In genomic region chr2:226304308-226304707, GRCh38 we compare ENCODE assay signal across 13 cellular contexts.
A peak's percentile ranks its signal among the peaks of the same experiment; 100 is the strongest.
DNase-seq lines count a peak whose midpoint lies in the region; ATAC-seq and TF ChIP-seq lines count a peak whose summit lies in the region.
"Had no signal": no experiment of that assay in that cellular context is flagged by ENCODE, and none has a peak within 500 bp of the region (broad histone marks: within the 10 kb centered on the region; RNA-seq: fewer than 3 reads in every experiment).

No MANE protein-coding gene starts in this region.

- no peaks in the 10 kb centered on the region for H3K27me3 ChIP-seq in upper lobe of right lung
- H3K27me3 ChIP-seq in GM23248 (replicated peaks; ENCODE audit: insufficient read depth) = no peaks in the 10 kb centered on the region
- H3K27me3 ChIP-seq: BLaER1 treated with 17β-estradiol and CSF1 and Interleukin-3, amounts not matched to agents 10 nM and 100 nM had no signal

- H2AFZ ChIP-seq in GM23248 = no peak overlapping the region

- peaks cover 3% of the 10 kb centered on the region; the same call in 1 of the 2 replicates for H3F3A ChIP-seq in GM23248 (ENCODE audit: insufficient read depth)

- ATAC-seq in upper lobe of right lung = no peak

- TF ChIP-seq POLR2A in NB4 (IDR thresholded peaks at IDR 0.05; ENCODE audit: extremely low read depth, insufficient read length) = no peak

- H3K4me1 ChIP-seq in upper lobe of right lung (no peaks in the 10 kb centered on the region), GM23248 (ENCODE audit: insufficient read depth) (peaks cover 3% of the 10 kb centered on the region; the same call in 1 of the 2 replicates)

- no peak for TF ChIP-seq CTCF in NB4 (IDR thresholded peaks at IDR 0.05; ENCODE audit: low read depth, low read length)
- TF ChIP-seq CTCF in upper lobe of right lung (IDR thresholded peaks at IDR 0.05) = no peak

- intact Hi-C loops in upper lobe of right lung (cut with DNase I) = no loop called here

- H3K9ac ChIP-seq in GM23248 = no peak overlapping the region
- H3K9ac ChIP-seq: BLaER1 treated with 17β-estradiol and CSF1 and Interleukin-3, amounts not matched to agents 10 nM and 100 nM; KMS-11 had no signal

- in situ Hi-C loops in GM23248 (cut with MboI) = no loop called here

- H3K79me2 ChIP-seq in GM23248 (ENCODE audit: insufficient read depth) = no peaks in the 10 kb centered on the region

- H3K9me3 ChIP-seq in upper lobe of right lung = no peaks in the 10 kb centered on the region
- H3K9me3 ChIP-seq in GM23248 (ENCODE audit: low read depth) = no peaks in the 10 kb centered on the region
- H3K9me3 ChIP-seq: BLaER1 treated with 17β-estradiol and CSF1 and Interleukin-3, amounts not matched to agents 10 nM and 100 nM had no signal

- H4K20me1 ChIP-seq in GM23248 (ENCODE audit: insufficient read depth) = no peaks in the 10 kb centered on the region
- H4K20me1 ChIP-seq: BLaER1 treated with 17β-estradiol and CSF1 and Interleukin-3, amounts not matched to agents 10 nM and 100 nM had no signal

- DNase-seq in A172 (ENCODE audit: low spot score) = peak; percentile 13
- peak; percentile 76 for DNase-seq in CD1c-positive myeloid dendritic cell (ENCODE audit: extremely low spot score)
- DNase-seq in NB4 (ENCODE audit: low read depth) = peak; percentile 13
- peak; percentile 7 for DNase-seq in stromal cell of bone marrow (ENCODE audit: low read depth)
- no peak for DNase-seq in upper lobe of right lung
- no peak for DNase-seq in GM23248
- no peak for DNase-seq in NCI-H1436 treated with DMSO at 0.1 percent for 48 hours (lab: John Stamatoyannopoulos, UW)
- DNase-seq: CD4-positive, alpha-beta T cell; DMS79; GOT3; H9 had no signal

- H3K36me3 ChIP-seq in upper lobe of right lung (no peaks in the 10 kb centered on the region), GM23248 (ENCODE audit: low read depth) (no peaks in the 10 kb centered on the region)
- H3K36me3 ChIP-seq: BLaER1 treated with 17β-estradiol and CSF1 and Interleukin-3, amounts not matched to agents 10 nM and 100 nM had no signal

- H3K27ac ChIP-seq in upper lobe of right lung = no peak overlapping the region
- H3K27ac ChIP-seq in GM23248 = no peak overlapping the region
- H3K27ac ChIP-seq: KMS-11 had no signal

- no peak overlapping the region for H3K4me2 ChIP-seq in GM23248 (ENCODE audit: unreplicated experiment)
- H3K4me2 ChIP-seq: KMS-11 had no signal

- H3K9me2 ChIP-seq in GM23248 (ENCODE audit: insufficient read depth) = peaks cover 8% of the 10 kb centered on the region; the same call in 1 of the 2 replicates

- no peak overlapping the region for H3K4me3 ChIP-seq in NB4 (ENCODE audit: low read depth, low read length)
- H3K4me3 ChIP-seq in upper lobe of right lung = no peak overlapping the region
- H3K4me3 ChIP-seq in GM23248 = no peak overlapping the region
- H3K4me3 ChIP-seq: BLaER1 treated with 17β-estradiol and CSF1 and Interleukin-3, amounts not matched to agents 10 nM and 100 nM had no signal

- WGBS in GM23248 (ENCODE audit: low coverage in 1 of 2, low lambda C conversion rate in 2 of 2, missing lambda C conversion rate in 2 of 2), 2 experiments = 93 to 95% methylated on average over 3 of the region's 3 CpGs

Comparison
In these comparisons a context has a peak if more than half of its experiments do, and no peak if none do; other contexts are left out.
1. DNase-seq: peak in A172 (single experiment), CD1c-positive myeloid dendritic cell (single experiment), NB4 (single experiment) and stromal cell of bone marrow (single experiment); none in upper lobe of right lung (single experiment), GM23248 (single experiment) and NCI-H1436 treated with DMSO at 0.1 percent for 48 hours (single experiment).